Comparison of ENCODE assay signal across 12 cellular contexts in genomic region chr15:26179906-26180305, GRCh38.
DNase-seq lines count a peak whose midpoint lies in the region; ATAC-seq and TF ChIP-seq lines count a peak whose summit lies in the region.
"Had no signal": no experiment of that assay in that cellular context is flagged by ENCODE, and none has a peak within 500 bp of the region (broad histone marks: within the 10 kb centered on the region; RNA-seq: fewer than 3 reads in every experiment).

No MANE protein-coding gene starts in this region.

- WGBS in mesendoderm (ENCODE audit: extremely low coverage, insufficient coverage, low lambda C conversion rate) = no CpG with 5 or more reads among the region's 6 CpGs

- peak in 50 of 56 donors; percentile 13 to 65 (median 41) for TF ChIP-seq CTCF in dorsolateral prefrontal cortex (IDR thresholded peaks at IDR 0.05 in 54 of 56, conservative IDR thresholded peaks at IDR 0.05 in 2 of 56; ENCODE audit: low read depth in 1 of 56, partially characterized antibody in 56 of 56)

- no peak overlapping the region for H3K4me2 ChIP-seq in mesendoderm (ENCODE audit: low read length)

- H3K4me3 ChIP-seq in dorsolateral prefrontal cortex = no peak overlapping the region
- no peak overlapping the region for H3K4me3 ChIP-seq in mesendoderm (ENCODE audit: low read length)
- H3K4me3 ChIP-seq: GM12878 had no signal

- intact Hi-C loops in dorsolateral prefrontal cortex (cut with DNase I) = no loop called here

- no peak for ATAC-seq in esophagus mucosa
- no peak for ATAC-seq in GM21619 (IDR thresholded peaks at IDR 0.05; ENCODE audit: unreplicated experiment)
- ATAC-seq: activated naive CD8-positive, alpha-beta T cell treated with anti-CD3 and anti-CD28 coated beads, Interleukin-2, amount 50 U/mL, for 24 hours; GM12878 had no signal

- no peak overlapping the region for H3K27ac ChIP-seq in dorsolateral prefrontal cortex
- no peak overlapping the region for H3K27ac ChIP-seq in mesendoderm (ENCODE audit: low read depth, low read length)

- H4K8ac ChIP-seq in mesendoderm (ENCODE audit: low read depth, low read length) = no peak overlapping the region

- H2BK120ac ChIP-seq in mesendoderm (ENCODE audit: low read depth, low read length) = no peak overlapping the region

- no peaks in the 10 kb centered on the region for H3K79me2 ChIP-seq in mesendoderm (ENCODE audit: control insufficient read depth, insufficient read depth, low read length)

- no peaks in the 10 kb centered on the region for H3K79me1 ChIP-seq in mesendoderm (ENCODE audit: low read length)

- no peak overlapping the region for H3K9ac ChIP-seq in mesendoderm (ENCODE audit: low read length)

- H3K27me3 ChIP-seq in dorsolateral prefrontal cortex (no peaks in the 10 kb centered on the region), mesendoderm (ENCODE audit: insufficient read depth, low read length, poor library complexity) (no peaks in the 10 kb centered on the region)

- no peak overlapping the region for H2AK5ac ChIP-seq in mesendoderm (ENCODE audit: low read length)

- no peak overlapping the region for H3K56ac ChIP-seq in mesendoderm (ENCODE audit: low read length)

- H2BK5ac ChIP-seq in mesendoderm (ENCODE audit: low read length) = no peak overlapping the region

- DNase-seq in G401 (ENCODE audit: low spot score) (peak; percentile 42), NCI-H2171 treated with DMSO at 0.1 percent for 48 hours (lab: John Stamatoyannopoulos, UW) (peak; percentile 62), dorsolateral prefrontal cortex (peak in 3 of 10 donors; percentile 49 to 56 (median 50)), mesendoderm (peak; percentile 87), A172 (ENCODE audit: low spot score) (no peak), CD1c-positive myeloid dendritic cell (ENCODE audit: extremely low spot score) (no peak)
- DNase-seq: activated naive CD8-positive, alpha-beta T cell treated with anti-CD3 and anti-CD28 coated beads, Interleukin-2, amount 50 U/mL, for 24 hours; Calu3; mesenchymal stem cell had no signal

- H2BK15ac ChIP-seq in mesendoderm (replicated peaks; ENCODE audit: low read depth) = no peak overlapping the region

- no peak overlapping the region for H3K23ac ChIP-seq in mesendoderm (ENCODE audit: low read length)

- no peak overlapping the region for H3K18ac ChIP-seq in mesendoderm (ENCODE audit: low read length)

- H3K4ac ChIP-seq in mesendoderm (ENCODE audit: low read depth, low read length) = no peak overlapping the region

- no peak overlapping the region for H4K5ac ChIP-seq in mesendoderm (ENCODE audit: low read length)

- no peaks in the 10 kb centered on the region for H3K4me1 ChIP-seq in mesendoderm (ENCODE audit: control insufficient read depth, low read depth, low read length)

- in situ Hi-C loops in G401 (cut with HindIII; ENCODE audit: low sequenced_read_pairs) = no loop called here

- H3K36me3 ChIP-seq in mesendoderm (ENCODE audit: control insufficient read depth, insufficient read depth, low read length) = no peaks in the 10 kb centered on the region

Comparison
In these comparisons a context has a peak if more than half of its experiments do, and no peak if none do; other contexts are left out.
1. DNase-seq: peak in G401 (single experiment), NCI-H2171 treated with DMSO at 0.1 percent for 48 hours (single experiment) and mesendoderm (single experiment); none in A172 (single experiment) and CD1c-positive myeloid dendritic cell (single experiment).